8 cellular contexts compared by ENCODE assay signal in the genomic region with DNA sequence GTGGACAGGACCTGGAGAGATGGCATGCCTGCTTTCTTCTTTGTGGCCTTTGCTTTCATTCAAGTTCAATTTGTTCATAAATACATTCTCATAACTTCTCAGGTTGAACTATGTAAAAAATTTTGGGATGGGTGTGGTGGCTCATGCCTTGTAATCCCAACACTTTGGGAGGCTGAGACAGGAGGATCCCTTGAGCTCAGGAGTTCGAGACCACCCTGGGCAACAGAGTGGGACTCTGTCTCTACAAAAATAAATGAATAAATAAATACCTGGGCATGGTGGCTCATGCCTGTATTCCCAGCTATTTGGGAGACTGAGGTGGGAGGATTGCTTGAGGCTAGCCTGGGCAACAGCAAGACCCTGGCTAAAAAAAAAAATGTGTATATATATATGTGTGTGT. TPM values are rescaled to one million over a fixed set of nuclear protein-coding genes. Genes with fewer than 3 reads are reported as not detected.
DNase-seq lines count a peak whose midpoint lies in the region; ATAC-seq and TF ChIP-seq lines count a peak whose summit lies in the region.

No MANE protein-coding gene starts in this region.

- no peak overlapping the region for H3K4me3 ChIP-seq in CD8-positive, alpha-beta memory T cell (ENCODE audit: low read length)
- H3K4me3 ChIP-seq in fibroblast of the aortic adventitia (ENCODE audit: low read depth, low read length) (peak overlapping the region; percentile 95), rectal smooth muscle tissue (ENCODE audit: low read length) (no peak overlapping the region)

- H3K27me3 Mint-ChIP-seq in CD8-positive, alpha-beta memory T cell: peaks cover 0 to 2% of the 10 kb centered on the region in 2 donors
- peaks cover 0 to 3% of the 10 kb centered on the region in 2 donors for H3K27me3 Mint-ChIP-seq in T-cell

- H3K36me3 ChIP-seq in CD8-positive, alpha-beta memory T cell (ENCODE audit: insufficient read depth, low read length): no peaks in the 10 kb centered on the region
- no peaks in the 10 kb centered on the region for H3K36me3 ChIP-seq in rectal smooth muscle tissue (ENCODE audit: control insufficient read depth, insufficient read depth, low read length)

- peak overlapping the region in 6 of 8 donors; percentile 19 to 87 (median 68) for H3K27ac Mint-ChIP-seq in CD8-positive, alpha-beta memory T cell
- peak overlapping the region in 1 of 2 donors; percentile 56 for H3K27ac Mint-ChIP-seq in T-cell

- DNase-seq in CD8-positive, alpha-beta memory T cell: no peak
- DNase-seq in T-cell: no peak
- no peak for DNase-seq in fibroblast of the aortic adventitia (ENCODE audit: low read depth)
- no peak for DNase-seq in stimulated activated CD4-positive, alpha-beta T cell treated with anti-CD3 and anti-CD28 coated beads, Interleukin-1b, Interleukin-23, amount 100 ng/mL, for 48 hours
- DNase-seq in Ammon's horn (ENCODE audit: low spot score): no peak
- no peak for DNase-seq in NCI-H226

- TF ChIP-seq CTCF in fibroblast of the aortic adventitia (IDR thresholded peaks at IDR 0.05; ENCODE audit: insufficient read depth, low read length): no peak

- H3K36me3 Mint-ChIP-seq in CD8-positive, alpha-beta memory T cell: peaks cover 0 to 4% (median 0%) of the 10 kb centered on the region in 3 donors
- H3K36me3 Mint-ChIP-seq in T-cell: no peaks in the 10 kb centered on the region

- peaks cover 31 to 57% (median 50%) of the 10 kb centered on the region in 3 donors for H3K4me1 Mint-ChIP-seq in CD8-positive, alpha-beta memory T cell
- peaks cover 38 to 49% (median 44%) of the 10 kb centered on the region in 3 donors for H3K4me1 Mint-ChIP-seq in T-cell

- peaks cover 19% of the 10 kb centered on the region for H3K4me1 ChIP-seq in CD8-positive, alpha-beta memory T cell (ENCODE audit: insufficient read depth, low read length)
- H3K4me1 ChIP-seq in rectal smooth muscle tissue (ENCODE audit: control insufficient read depth, insufficient read depth, low read length): peaks cover 27% of the 10 kb centered on the region

- no peak for ATAC-seq in T-cell (replicated peaks in 1 of 4)
- ATAC-seq in HG02840 (IDR thresholded peaks at IDR 0.05; ENCODE audit: low FRiP score, unreplicated experiment): no peak

- POLR2A ChIA-PET in CD8-positive, alpha-beta memory T cell (lab: Charles Lee): no interaction called here
- POLR2A ChIA-PET in T-cell (lab: Charles Lee): interaction anchor here in 1 of 2 donors (0.6 kb wide), 2 partner anchors 244 to 667 kb away, joined by 5 to 10 read pairs; no protein-coding TSS in a partner anchor

- H3K9me3 Mint-ChIP-seq in CD8-positive, alpha-beta memory T cell: no peaks in the 10 kb centered on the region
- no peaks in the 10 kb centered on the region for H3K9me3 Mint-ChIP-seq in T-cell

- H3K4me3 Mint-ChIP-seq in CD8-positive, alpha-beta memory T cell: peak overlapping the region; percentile 75 to 91 (median 83)
- H3K4me3 Mint-ChIP-seq in T-cell: peak overlapping the region; percentile 65 to 81 (median 68)

- no peaks in the 10 kb centered on the region for H3K9me3 ChIP-seq in CD8-positive, alpha-beta memory T cell (ENCODE audit: low read length)

- no peak overlapping the region for H3K27ac ChIP-seq in CD8-positive, alpha-beta memory T cell (ENCODE audit: low read depth, low read length)
- peak overlapping the region; percentile 95 for H3K27ac ChIP-seq in rectal smooth muscle tissue (ENCODE audit: low read depth, low read length)

- CTCF ChIA-PET in CD8-positive, alpha-beta memory T cell (lab: Charles Lee): interaction anchor here (1.3 kb wide), 1 partner anchor 218 kb away, joined by 4 read pairs; a partner anchor contains a TSS
- CTCF ChIA-PET in T-cell (lab: Charles Lee): interaction anchor here in 1 of 2 donors (0.6 kb wide), 1 partner anchor 90 kb away, joined by 5 read pairs; no protein-coding TSS in a partner anchor

- no peak overlapping the region for H3K9ac ChIP-seq in rectal smooth muscle tissue (ENCODE audit: low read length)

- H3K27me3 ChIP-seq in CD8-positive, alpha-beta memory T cell (ENCODE audit: insufficient read depth, low read length, poor library complexity, severe bottlenecking): no peaks in the 10 kb centered on the region
- no peaks in the 10 kb centered on the region for H3K27me3 ChIP-seq in rectal smooth muscle tissue (ENCODE audit: control insufficient read depth, insufficient read depth, low read length)

RNA-seq across cellular contexts. Expression of a gene that starts 2.1 kb away (rescaled TPM):
- 10 to 100 TPM; 17.5 to 17.8 TPM for total RNA-seq in CD8-positive, alpha-beta memory T cell
- 2.6 TPM for polyA plus RNA-seq in CD8-positive, alpha-beta memory T cell
- 10 to 100 TPM; 10.3 to 15.3 (median 13.8) TPM for total RNA-seq in T-cell
- 34.8 and 45.5 TPM in 2 replicates for total RNA-seq in fibroblast of the aortic adventitia (ENCODE audit: low replicate concordance)
